ENCODE assay signal across 21 cellular contexts in genomic region chr5:139694556-139695182, GRCh38. TPM values are rescaled to one million over a fixed set of nuclear protein-coding genes. Genes with fewer than 3 reads are reported as not detected.
A peak's percentile ranks its signal among the peaks of the same experiment; 100 is the strongest.
DNase-seq lines count a peak whose midpoint lies in the region; FAIRE-seq and TF ChIP-seq lines count a peak whose summit lies in the region.
"Had no signal": no experiment of that assay in that cellular context is flagged by ENCODE, and none has a peak within 500 bp of the region (broad histone marks: within the 10 kb centered on the region; RNA-seq: fewer than 3 reads in every experiment).

No MANE protein-coding gene starts in this region.

- H3K4me1 ChIP-seq in astrocyte (ENCODE audit: insufficient read depth, low read length) (peaks cover 72% of the 10 kb centered on the region), hepatocyte (ENCODE audit: insufficient read depth) (peaks cover 54% of the 10 kb centered on the region), osteoblast (ENCODE audit: insufficient read depth, low read length) (peaks cover 72% of the 10 kb centered on the region), esophagus muscularis mucosa (peaks cover 55 to 57% (median 56%) of the 10 kb centered on the region in 4 donors)

- H3K27me3 Mint-ChIP-seq in astrocyte (ENCODE audit: low read depth, unreplicated experiment), result no peaks in the 10 kb centered on the region

- H3K79me2 ChIP-seq in astrocyte (ENCODE audit: insufficient read depth, low read length) (no peaks in the 10 kb centered on the region), hepatocyte (no peaks in the 10 kb centered on the region), osteoblast (ENCODE audit: insufficient read depth, low read length) (no peaks in the 10 kb centered on the region)

- no peaks in the 10 kb centered on the region for H3K9me2 ChIP-seq in hepatocyte (replicated peaks; ENCODE audit: insufficient read depth)

- H4K20me1 ChIP-seq in astrocyte (ENCODE audit: insufficient read depth, low read length) (no peaks in the 10 kb centered on the region), hepatocyte (ENCODE audit: insufficient read depth, poor library complexity, severe bottlenecking) (no peaks in the 10 kb centered on the region), osteoblast (ENCODE audit: insufficient read depth, low read length) (peaks cover 3% of the 10 kb centered on the region)

- H3K4me2 ChIP-seq in astrocyte (ENCODE audit: low read length), result no peak overlapping the region
- H3K4me2 ChIP-seq in hepatocyte, result no peak overlapping the region
- no peak overlapping the region for H3K4me2 ChIP-seq in osteoblast (ENCODE audit: insufficient read depth, low read length)

- peak overlapping the region; percentile 47 for H3K9ac ChIP-seq in astrocyte (ENCODE audit: low read length)

- no peaks in the 10 kb centered on the region for H3K9me3 ChIP-seq in astrocyte (ENCODE audit: insufficient read depth, low read depth, low read length)
- no peaks in the 10 kb centered on the region for H3K9me3 ChIP-seq in hepatocyte (ENCODE audit: low read depth)
- no peaks in the 10 kb centered on the region for H3K9me3 ChIP-seq in osteoblast (ENCODE audit: low read depth, low read length)
- no peaks in the 10 kb centered on the region for H3K9me3 ChIP-seq in esophagus muscularis mucosa
- H3K9me3 ChIP-seq: MG63, right atrium auricular region, tibial artery had no signal

- peaks cover 72% of the 10 kb centered on the region for H3K4me1 Mint-ChIP-seq in astrocyte (ENCODE audit: low read depth, unreplicated experiment)

- H2AFZ ChIP-seq in astrocyte (ENCODE audit: low read depth, low read length) (no peak overlapping the region), hepatocyte (no peak overlapping the region), osteoblast (ENCODE audit: low read length) (no peak overlapping the region)

- no peaks in the 10 kb centered on the region for H3K36me3 ChIP-seq in astrocyte (ENCODE audit: insufficient read depth, low read length)
- H3K36me3 ChIP-seq in hepatocyte (replicated peaks; ENCODE audit: insufficient read depth, low read depth), result no peaks in the 10 kb centered on the region
- H3K36me3 ChIP-seq in osteoblast (ENCODE audit: insufficient read depth, low read length), result no peaks in the 10 kb centered on the region
- H3K36me3 ChIP-seq in esophagus muscularis mucosa, result no peaks in the 10 kb centered on the region
- H3K36me3 ChIP-seq: right atrium auricular region, tibial artery had no signal

- H3K27ac Mint-ChIP-seq in astrocyte (ENCODE audit: unreplicated experiment), result peak overlapping the region; percentile 99
- H3K27ac Mint-ChIP-seq: activated CD4-positive, alpha-beta memory T cell treated with anti-CD3 and anti-CD28 coated beads for 36 hours had no signal

- 26% methylated on average over 1 of the region's 1 CpG for WGBS in hepatocyte (ENCODE audit: low lambda C conversion rate, missing lambda C conversion rate)
- WGBS in esophagus muscularis mucosa, result 90% methylated on average over 1 of the region's 1 CpG

- H3K36me3 Mint-ChIP-seq in astrocyte (ENCODE audit: low read depth, unreplicated experiment), result peaks cover 9% of the 10 kb centered on the region
- H3K36me3 Mint-ChIP-seq: activated CD4-positive, alpha-beta memory T cell treated with anti-CD3 and anti-CD28 coated beads for 36 hours had no signal

- no peak for TF ChIP-seq POLR2A in esophagus muscularis mucosa (IDR thresholded peaks at IDR 0.05; ENCODE audit: low read depth)

- no peaks in the 10 kb centered on the region for H3K9me3 Mint-ChIP-seq in astrocyte (ENCODE audit: unreplicated experiment)
- H3K9me3 Mint-ChIP-seq: activated CD4-positive, alpha-beta memory T cell treated with anti-CD3 and anti-CD28 coated beads for 36 hours; stimulated activated naive CD8-positive, alpha-beta T cell treated with anti-CD3 and anti-CD28 coated beads, Interleukin-15, amount 100 ng/mL, for 72 hours had no signal

- H3K4me3 ChIP-seq in astrocyte (ENCODE audit: insufficient read depth, low read depth, low read length) (no peak overlapping the region), hepatocyte (no peak overlapping the region), osteoblast (ENCODE audit: insufficient read depth, low read length) (no peak overlapping the region), esophagus muscularis mucosa (no peak overlapping the region)
- H3K4me3 ChIP-seq: lung, MG63, right atrium auricular region, tibial artery had no signal

- DNase-seq in EL (peak; percentile 49), astrocyte (ENCODE audit: low read depth) (no peak), hepatocyte (ENCODE audit: low spot score) (no peak), osteoblast (ENCODE audit: insufficient read length, low spot score, missing footprints) (no peak), esophagus muscularis mucosa (ENCODE audit: extremely low spot score) (no peak), NCI-H1436 treated with DMSO at 0.1 percent for 48 hours (lab: John Stamatoyannopoulos, UW) (no peak), NCI-H146 treated with DMSO at 0.1 percent for 48 hours (lab: John Stamatoyannopoulos, UW; ENCODE audit: unreplicated experiment) (no peak), ureter (ENCODE audit: low spot score) (no peak)
- DNase-seq: activated CD4-positive, alpha-beta memory T cell treated with anti-CD3 and anti-CD28 coated beads for 36 hours; kidney glomerular epithelial cell; MG63; NCI-H1417; NCI-H510A treated with DMSO at 0.1 percent for 48 hours; stimulated activated CD4-positive, alpha-beta T cell treated with anti-CD3 and anti-CD28 coated beads, Interleukin-12 subunit alpha, Interleukin-12 subunit beta, amount 100 ng/mL, for 4 hours; stimulated activated CD4-positive, alpha-beta T cell treated with anti-CD3 and anti-CD28 coated beads, Interleukin-4, amount 100 ng/mL, for 24 hours; stimulated activated naive CD8-positive, alpha-beta T cell treated with anti-CD3 and anti-CD28 coated beads, Interleukin-15, amount 100 ng/mL, for 72 hours; T-helper 1 cell; tibial artery had no signal

- no peak for FAIRE-seq in astrocyte (lab: Jason Lieb, UNC)
- FAIRE-seq: D721Med had no signal

- TF ChIP-seq EP300 in esophagus muscularis mucosa (IDR thresholded peaks at IDR 0.05), result no peak

- intact Hi-C loops in esophagus muscularis mucosa (cut with DNase I), result loop anchor here (5.0 kb wide), 2 partner anchors 57 to 73 kb away; no protein-coding TSS in a partner anchor

- H3K4me3 Mint-ChIP-seq in astrocyte (ENCODE audit: unreplicated experiment), result no peak overlapping the region
- H3K4me3 Mint-ChIP-seq: activated CD4-positive, alpha-beta memory T cell treated with anti-CD3 and anti-CD28 coated beads for 36 hours; stimulated activated naive CD8-positive, alpha-beta T cell treated with anti-CD3 and anti-CD28 coated beads, Interleukin-15, amount 100 ng/mL, for 72 hours had no signal

- no peaks in the 10 kb centered on the region for H3K27me3 ChIP-seq in astrocyte (ENCODE audit: insufficient read depth, low read length)
- no peaks in the 10 kb centered on the region for H3K27me3 ChIP-seq in hepatocyte
- no peaks in the 10 kb centered on the region for H3K27me3 ChIP-seq in osteoblast (ENCODE audit: insufficient read depth, low read length)
- no peaks in the 10 kb centered on the region for H3K27me3 ChIP-seq in esophagus muscularis mucosa
- H3K27me3 ChIP-seq: MG63, right atrium auricular region, tibial artery had no signal

- H3K27ac ChIP-seq in astrocyte (ENCODE audit: low read depth, low read length) (peak overlapping the region; percentile 92), hepatocyte (peak overlapping the region; percentile 61), osteoblast (ENCODE audit: low read depth, low read length) (peak overlapping the region; percentile 75), esophagus muscularis mucosa (replicated peaks in 1 of 4) (no peak overlapping the region)
- H3K27ac ChIP-seq: right atrium auricular region had no signal

- TF ChIP-seq CTCF in astrocyte (IDR thresholded peaks at IDR 0.05; ENCODE audit: insufficient read depth, low read depth, low read length) (no peak), hepatocyte (IDR thresholded peaks at IDR 0.05; ENCODE audit: poor library complexity) (no peak), osteoblast (IDR thresholded peaks at IDR 0.05; ENCODE audit: extremely low read depth, low read depth, low read length) (no peak), esophagus muscularis mucosa (IDR thresholded peaks at IDR 0.05) (no peak)

RNA-seq across cellular contexts. Expression of gene CXXC5, which starts 46.5 kb away (rescaled TPM):
- 151 and 185 TPM in 2 replicates for total RNA-seq in astrocyte
- total RNA-seq in hepatocyte, result 90.9 and 110 TPM in 2 replicates
- 98.7 and 106 TPM in 2 replicates for polyA plus RNA-seq in hepatocyte
- total RNA-seq in osteoblast, result 186 and 210 TPM in 2 replicates
- total RNA-seq in esophagus muscularis mucosa, result 10 to 100 TPM; 22.0 to 32.4 (median 27.8) TPM
- total RNA-seq in ureter, result 28.7 TPM

Comparison
In these comparisons a context has a peak if more than half of its experiments do, and no peak if none do; other contexts are left out.
1. H3K27ac ChIP-seq: peak in astrocyte (single experiment), hepatocyte (single experiment) and osteoblast (single experiment); none in esophagus muscularis mucosa (0 of 4).